Comparison of ENCODE assay signal across 12 cellular contexts in the genomic region with DNA sequence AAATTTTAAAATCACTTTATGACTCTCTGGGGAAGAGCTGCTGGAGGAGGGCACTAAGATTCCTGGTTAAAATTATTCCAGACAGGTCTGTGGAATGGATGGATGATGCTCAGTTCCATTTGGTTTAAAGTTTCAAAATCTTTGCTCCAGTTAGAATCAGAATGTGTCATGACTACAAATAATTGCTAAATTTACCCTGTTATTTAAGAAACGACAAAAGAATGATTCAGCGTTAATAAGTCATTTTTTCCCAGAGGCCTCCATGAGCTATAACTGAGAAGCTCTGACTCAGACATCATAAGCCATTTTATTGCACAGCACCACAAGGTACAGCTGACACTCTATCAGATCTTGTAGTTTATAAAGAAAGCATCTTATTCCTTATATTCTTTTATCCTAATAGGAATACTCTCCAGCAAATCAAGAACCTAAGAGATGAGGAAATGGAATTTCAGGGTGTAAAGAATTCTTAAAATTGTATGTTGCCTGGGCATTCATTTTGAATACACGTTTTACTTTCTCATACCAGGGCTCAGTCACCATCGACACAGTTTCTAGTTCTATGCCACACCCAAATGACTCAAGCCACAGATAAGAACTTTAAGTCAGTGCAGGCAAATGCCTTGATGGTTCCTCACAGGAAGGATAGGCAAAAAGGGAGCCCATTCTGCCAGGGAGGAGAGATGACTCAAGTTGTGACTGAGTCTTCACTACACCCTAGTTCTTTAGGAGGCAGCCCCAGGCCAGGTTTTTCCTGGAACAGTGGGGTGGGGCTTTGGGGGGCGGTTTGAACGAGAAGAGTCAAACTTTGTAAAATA.
DNase-seq lines count a peak whose midpoint lies in the region; ATAC-seq, FAIRE-seq and TF ChIP-seq lines count a peak whose summit lies in the region.
"Had no signal": no experiment of that assay in that cellular context is flagged by ENCODE, and none has a peak within 500 bp of the region (broad histone marks: within the 10 kb centered on the region; RNA-seq: fewer than 3 reads in every experiment).

No MANE protein-coding gene starts in this region.

- no peaks in the 10 kb centered on the region for H3K9me1 ChIP-seq in keratinocyte (ENCODE audit: control insufficient read depth, extremely low read depth, insufficient read depth, low read length)

- dilution Hi-C loops in keratinocyte (cut with MboI; ENCODE audit: extremely low pct_ligation_motif_present, low sequenced_read_pairs): no loop called here

- FAIRE-seq in keratinocyte (lab: Jason Lieb, UNC): peak; percentile 92

- no peaks in the 10 kb centered on the region for H3K9me3 ChIP-seq in keratinocyte (ENCODE audit: control insufficient read depth, low read depth, low read length)

- TF ChIP-seq CTCF in astrocyte of the spinal cord (IDR thresholded peaks at IDR 0.05; ENCODE audit: low read depth, low read length) (no peak), keratinocyte (optimal IDR thresholded peaks at IDR 0.05 in 1 of 3, IDR thresholded peaks at IDR 0.05 in 1 of 3, conservative IDR thresholded peaks at IDR 0.05 in 1 of 3; ENCODE audit: extremely low read depth in 1 of 3, insufficient read depth in 2 of 3, low read length in 3 of 3) (no peak)

- peak overlapping the region; percentile 53 for H2AFZ ChIP-seq in keratinocyte (ENCODE audit: control insufficient read depth, low read length)

- no peak for DNase-seq in Right ventricle myocardium superior
- DNase-seq in cardiac septum (ENCODE audit: low spot score): no peak
- DNase-seq in astrocyte of the spinal cord (ENCODE audit: low read depth, low spot score): peak; percentile 92
- peak; percentile 100 for DNase-seq in keratinocyte (ENCODE audit: low read depth, low spot score)
- no peak for DNase-seq in NCI-H2227 treated with DMSO at 0.1 percent for 48 hours (lab: John Stamatoyannopoulos, UW)
- no peak for DNase-seq in NCI-H82 treated with DMSO at 0.1 percent for 48 hours (lab: John Stamatoyannopoulos, UW; ENCODE audit: unreplicated experiment)
- DNase-seq: AML-193; NCI-H1694 treated with DMSO at 0.1 percent for 48 hours; stimulated activated CD4-positive, alpha-beta T cell treated with anti-CD3 and anti-CD28 coated beads, Interleukin-4, amount 100 ng/mL, for 4 hours had no signal

- peaks cover 26% of the 10 kb centered on the region for H3K4me1 ChIP-seq in keratinocyte (ENCODE audit: control insufficient read depth, extremely low read depth, insufficient read depth, low read length)

- ATAC-seq in Right ventricle myocardium superior (ENCODE audit: poor library complexity) (peak; percentile 22), GM21367 (IDR thresholded peaks at IDR 0.05; ENCODE audit: unreplicated experiment) (no peak), GM19324 (IDR thresholded peaks at IDR 0.05; ENCODE audit: low FRiP score, unreplicated experiment) (no peak)

- in situ Hi-C loops in astrocyte of the spinal cord (cut with HindIII; ENCODE audit: low sequenced_read_pairs): no loop called here

- peak overlapping the region; percentile 85 for H3K4me2 ChIP-seq in keratinocyte (ENCODE audit: control insufficient read depth, extremely low read depth, insufficient read depth, low read depth, low read length)

- peak overlapping the region; percentile 99 for H3K27ac ChIP-seq in keratinocyte (ENCODE audit: control insufficient read depth, insufficient read depth, low read length)
- H3K27ac ChIP-seq: VCaP had no signal

- H3K36me3 ChIP-seq in keratinocyte (ENCODE audit: control insufficient read depth in 2 of 2, extremely low read depth in 1 of 2, insufficient read depth in 2 of 2, low read length in 2 of 2): no peaks in the 10 kb centered on the region

- no peaks in the 10 kb centered on the region for H4K20me1 ChIP-seq in keratinocyte (ENCODE audit: control insufficient read depth, extremely low read depth, insufficient read depth, low read length)

- intact Hi-C loops in Right ventricle myocardium superior (cut with DNase I) (no loop called here), cardiac septum (cut with DNase I) (no loop called here)

- H3K4me3 ChIP-seq in astrocyte of the spinal cord (ENCODE audit: low read depth, low read length) (no peak overlapping the region), keratinocyte (ENCODE audit: control insufficient read depth in 2 of 3, extremely low read depth in 1 of 3, insufficient read depth in 2 of 3, low read depth in 1 of 3, low read length in 3 of 3) (peak overlapping the region in 2 of 3 experiments; percentile 41 to 57)

- H3K27me3 ChIP-seq in keratinocyte (ENCODE audit: control insufficient read depth, extremely low read depth, insufficient read depth, low read length): no peaks in the 10 kb centered on the region

- H3K79me2 ChIP-seq in keratinocyte (ENCODE audit: control insufficient read depth, insufficient read depth, low read length): no peaks in the 10 kb centered on the region

- H3K9ac ChIP-seq in keratinocyte (ENCODE audit: control insufficient read depth, extremely low read depth, insufficient read depth, low read length): peak overlapping the region; percentile 83

Comparison
In these comparisons a context has a peak if more than half of its experiments do, and no peak if none do; other contexts are left out.
1. DNase-seq: peak in astrocyte of the spinal cord (single experiment) and keratinocyte (single experiment); none in Right ventricle myocardium superior (single experiment), cardiac septum (single experiment), NCI-H2227 treated with DMSO at 0.1 percent for 48 hours (single experiment) and NCI-H82 treated with DMSO at 0.1 percent for 48 hours (single experiment).